Comparison of ENCODE assay signal across 1 cellular context in the genomic region with DNA sequence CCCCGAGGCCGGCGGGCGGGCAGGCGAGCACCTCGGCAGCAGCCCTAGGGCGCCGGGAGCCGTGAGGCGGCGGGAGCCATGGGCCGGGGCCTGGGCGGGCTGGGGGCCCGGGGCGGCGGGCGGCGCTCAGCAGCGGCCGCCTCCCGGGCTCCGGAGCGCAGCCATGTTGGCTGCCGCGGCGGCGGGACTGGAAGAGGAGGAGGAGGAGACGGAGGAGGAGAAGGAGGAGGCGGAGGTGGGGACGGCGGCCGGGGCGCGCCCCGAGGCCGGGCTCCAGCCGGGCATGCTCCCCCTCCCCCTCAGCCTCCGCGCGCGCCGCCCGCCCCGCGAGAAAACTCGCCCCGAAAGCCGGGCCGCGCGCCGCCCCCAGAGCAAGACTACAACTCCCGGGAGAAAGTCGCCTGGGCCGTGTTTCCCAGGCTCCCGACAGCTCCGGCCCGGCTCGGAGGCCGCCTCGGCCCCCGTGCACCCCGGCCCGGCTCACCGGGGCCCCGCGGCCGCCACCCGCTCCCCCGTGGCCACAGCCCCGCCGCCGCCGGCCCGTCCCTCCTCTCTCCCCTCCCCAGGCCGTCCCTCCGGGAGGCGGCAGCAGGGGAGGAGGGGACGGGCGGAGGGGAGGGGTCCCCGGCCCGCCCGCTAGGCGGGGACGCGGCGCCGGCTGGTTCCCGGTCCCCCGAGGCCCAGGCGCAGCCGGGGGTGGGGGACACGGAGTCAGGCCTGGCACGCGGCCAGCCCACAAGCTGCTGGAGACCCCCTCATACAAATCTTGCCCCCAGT.
TF ChIP-seq lines count a peak whose summit lies in the region.

A gene with protein sequence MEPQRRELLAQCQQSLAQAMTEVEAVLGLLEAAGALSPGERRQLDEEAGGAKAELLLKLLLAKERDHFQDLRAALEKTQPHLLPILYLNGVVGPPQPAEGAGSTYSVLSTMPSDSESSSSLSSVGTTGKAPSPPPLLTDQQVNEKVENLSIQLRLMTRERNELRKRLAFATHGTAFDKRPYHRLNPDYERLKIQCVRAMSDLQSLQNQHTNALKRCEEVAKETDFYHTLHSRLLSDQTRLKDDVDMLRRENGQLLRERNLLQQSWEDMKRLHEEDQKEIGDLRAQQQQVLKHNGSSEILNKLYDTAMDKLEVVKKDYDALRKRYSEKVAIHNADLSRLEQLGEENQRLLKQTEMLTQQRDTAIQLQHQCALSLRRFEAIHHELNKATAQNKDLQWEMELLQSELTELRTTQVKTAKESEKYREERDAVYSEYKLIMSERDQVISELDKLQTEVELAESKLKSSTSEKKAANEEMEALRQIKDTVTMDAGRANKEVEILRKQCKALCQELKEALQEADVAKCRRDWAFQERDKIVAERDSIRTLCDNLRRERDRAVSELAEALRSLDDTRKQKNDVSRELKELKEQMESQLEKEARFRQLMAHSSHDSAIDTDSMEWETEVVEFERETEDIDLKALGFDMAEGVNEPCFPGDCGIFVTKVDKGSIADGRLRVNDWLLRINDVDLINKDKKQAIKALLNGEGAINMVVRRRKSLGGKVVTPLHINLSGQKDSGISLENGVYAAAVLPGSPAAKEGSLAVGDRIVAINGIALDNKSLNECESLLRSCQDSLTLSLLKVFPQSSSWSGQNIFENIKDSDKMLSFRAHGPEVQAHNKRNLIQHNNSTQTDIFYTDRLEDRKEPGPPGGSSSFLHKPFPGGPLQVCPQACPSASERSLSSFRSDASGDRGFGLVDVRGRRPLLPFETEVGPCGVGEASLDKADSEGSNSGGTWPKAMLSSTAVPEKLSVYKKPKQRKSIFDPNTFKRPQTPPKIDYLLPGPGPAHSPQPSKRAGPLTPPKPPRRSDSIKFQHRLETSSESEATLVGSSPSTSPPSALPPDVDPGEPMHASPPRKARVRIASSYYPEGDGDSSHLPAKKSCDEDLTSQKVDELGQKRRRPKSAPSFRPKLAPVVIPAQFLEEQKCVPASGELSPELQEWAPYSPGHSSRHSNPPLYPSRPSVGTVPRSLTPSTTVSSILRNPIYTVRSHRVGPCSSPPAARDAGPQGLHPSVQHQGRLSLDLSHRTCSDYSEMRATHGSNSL (N-terminal part only) (minus strand): TSS at position 190 of the 777 bp plus-strand sequence. CDS start 235 bp downstream, outside the sequence.

TF ChIP-seq in H1, 55 proteins besides CTCF, POLR2A, EP300 and RAD21:
- peak; percentile 33 for TF ChIP-seq PHF8 (conservative IDR thresholded peaks at IDR 0.05; ENCODE audit: low read depth, low read length)
- TF ChIP-seq, protein P1, sequence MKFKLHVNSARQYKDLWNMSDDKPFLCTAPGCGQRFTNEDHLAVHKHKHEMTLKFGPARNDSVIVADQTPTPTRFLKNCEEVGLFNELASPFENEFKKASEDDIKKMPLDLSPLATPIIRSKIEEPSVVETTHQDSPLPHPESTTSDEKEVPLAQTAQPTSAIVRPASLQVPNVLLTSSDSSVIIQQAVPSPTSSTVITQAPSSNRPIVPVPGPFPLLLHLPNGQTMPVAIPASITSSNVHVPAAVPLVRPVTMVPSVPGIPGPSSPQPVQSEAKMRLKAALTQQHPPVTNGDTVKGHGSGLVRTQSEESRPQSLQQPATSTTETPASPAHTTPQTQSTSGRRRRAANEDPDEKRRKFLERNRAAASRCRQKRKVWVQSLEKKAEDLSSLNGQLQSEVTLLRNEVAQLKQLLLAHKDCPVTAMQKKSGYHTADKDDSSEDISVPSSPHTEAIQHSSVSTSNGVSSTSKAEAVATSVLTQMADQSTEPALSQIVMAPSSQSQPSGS (IDR thresholded peaks at IDR 0.05; ENCODE audit: low read length), result no peak
- TF ChIP-seq YY1 (IDR thresholded peaks at IDR 0.05; ENCODE audit: low read depth, low read length), result peak; percentile 79; the same call in 1 of the 2 replicates
- TF ChIP-seq TEAD4 (IDR thresholded peaks at IDR 0.05; ENCODE audit: low read depth, low read length), result no peak
- TF ChIP-seq EGR1 (IDR thresholded peaks at IDR 0.05; ENCODE audit: borderline replicate concordance, low read depth, low read length), result no peak
- TF ChIP-seq KDM4A (IDR thresholded peaks at IDR 0.05; ENCODE audit: low read depth, low read length, severe bottlenecking), result peak; percentile 28
- no peak for TF ChIP-seq SIN3A (conservative IDR thresholded peaks at IDR 0.05 in 1 of 2, IDR thresholded peaks at IDR 0.05 in 1 of 2; ENCODE audit: low read depth in 1 of 2, low read length in 2 of 2)
- TF ChIP-seq TCF12 (IDR thresholded peaks at IDR 0.05; ENCODE audit: low read depth, low read length), result no peak
- TF ChIP-seq, protein P2, sequence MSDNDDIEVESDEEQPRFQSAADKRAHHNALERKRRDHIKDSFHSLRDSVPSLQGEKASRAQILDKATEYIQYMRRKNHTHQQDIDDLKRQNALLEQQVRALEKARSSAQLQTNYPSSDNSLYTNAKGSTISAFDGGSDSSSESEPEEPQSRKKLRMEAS (IDR thresholded peaks at IDR 0.05), result 0 out of 2 replicates have a peak, but pooled peaks have one; percentile 17
- TF ChIP-seq, protein P3, sequence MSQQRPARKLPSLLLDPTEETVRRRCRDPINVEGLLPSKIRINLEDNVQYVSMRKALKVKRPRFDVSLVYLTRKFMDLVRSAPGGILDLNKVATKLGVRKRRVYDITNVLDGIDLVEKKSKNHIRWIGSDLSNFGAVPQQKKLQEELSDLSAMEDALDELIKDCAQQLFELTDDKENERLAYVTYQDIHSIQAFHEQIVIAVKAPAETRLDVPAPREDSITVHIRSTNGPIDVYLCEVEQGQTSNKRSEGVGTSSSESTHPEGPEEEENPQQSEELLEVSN (IDR thresholded peaks at IDR 0.05), result peak; percentile 41; the same call in 1 of the 2 replicates
- peak; percentile 8; the same call in 1 of the 2 replicates for TF ChIP-seq RBBP5 (IDR thresholded peaks at IDR 0.05; ENCODE audit: borderline replicate concordance, low read depth, low read length)
- TF ChIP-seq TAF1 (IDR thresholded peaks at IDR 0.05; ENCODE audit: low read depth, low read length), result peak; percentile 58
